ENCODE assay signal across 10 cellular contexts in the genomic region with DNA sequence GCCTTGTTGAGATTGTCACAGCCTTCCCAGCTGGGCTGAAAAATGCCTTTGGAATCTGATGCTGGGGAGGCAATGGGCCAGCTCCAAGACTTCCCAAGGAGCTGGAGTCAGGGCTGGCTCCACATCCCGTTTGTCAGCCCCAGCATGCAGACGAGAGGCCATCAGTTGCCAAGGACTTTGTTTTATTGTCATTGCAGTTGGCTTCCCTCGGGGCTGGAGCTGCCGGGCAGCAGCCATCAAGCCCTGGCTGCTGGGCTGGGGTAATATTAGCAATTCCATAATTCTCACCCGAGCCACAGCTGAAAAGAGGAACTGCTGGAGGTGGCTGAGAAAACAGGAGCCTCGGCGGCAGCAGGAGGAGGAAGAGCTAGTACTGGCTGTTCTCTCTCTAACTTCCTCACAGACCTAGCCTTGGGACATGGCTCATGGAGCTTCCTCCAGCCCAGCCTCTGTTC.
DNase-seq lines count a peak whose midpoint lies in the region; TF ChIP-seq lines count a peak whose summit lies in the region.
"Had no signal": no experiment of that assay in that cellular context is flagged by ENCODE, and none has a peak within 500 bp of the region (broad histone marks: within the 10 kb centered on the region; RNA-seq: fewer than 3 reads in every experiment).

No MANE protein-coding gene starts in this region.

- intact Hi-C loops in posterior vena cava (cut with DNase I) = no loop called here

- no peak overlapping the region for H3K4me3 Mint-ChIP-seq in activated CD4-positive, alpha-beta T cell treated with anti-CD3 and anti-CD28 coated beads, Interleukin-2, amount 10 ng/mL, durations not matched to agents 7 days and 5 days
- H3K4me3 Mint-ChIP-seq: activated naive CD4-positive, alpha-beta T cell treated with anti-CD3 and anti-CD28 coated beads, Interleukin-2, amount 50 U/mL, for 24 hours had no signal

- no peak for TF ChIP-seq CTCF in foreskin fibroblast (IDR thresholded peaks at IDR 0.05; ENCODE audit: low read depth, low read length)

- H3K9me3 Mint-ChIP-seq in activated CD4-positive, alpha-beta T cell treated with anti-CD3 and anti-CD28 coated beads, Interleukin-2, amount 10 ng/mL, durations not matched to agents 7 days and 5 days = no peaks in the 10 kb centered on the region
- H3K9me3 Mint-ChIP-seq: activated naive CD4-positive, alpha-beta T cell treated with anti-CD3 and anti-CD28 coated beads, Interleukin-2, amount 50 U/mL, for 24 hours had no signal

- peak; percentile 29 for DNase-seq in ELF-1 (ENCODE audit: low read depth, low spot score)
- peak; percentile 35 for DNase-seq in RPMI7951 (ENCODE audit: low read depth)
- DNase-seq in foreskin fibroblast = peak; percentile 32 to 63
- peak; percentile 88 for DNase-seq in posterior vena cava (ENCODE audit: low spot score)
- no peak for DNase-seq in activated T-cell treated with anti-CD3 and anti-CD28 coated beads, Interleukin-2, amount 50 U/mL, for 1 hour
- no peak for DNase-seq in HPDE6-E6E7 (ENCODE audit: extremely low spot score)
- DNase-seq in activated gamma-delta T cell (lab: John Stamatoyannopoulos, UW) = no peak
- no peak for DNase-seq in activated CD4-positive, alpha-beta T cell treated with anti-CD3 and anti-CD28 coated beads, Interleukin-2, amount 10 ng/mL, durations not matched to agents 7 days and 5 days
- DNase-seq: NCI-H2171 had no signal

- POLR2A ChIA-PET in activated CD4-positive, alpha-beta T cell treated with anti-CD3 and anti-CD28 coated beads, Interleukin-2, amount 10 ng/mL, durations not matched to agents 7 days and 5 days (lab: Charles Lee) = no interaction called here

- no peaks in the 10 kb centered on the region for H3K27me3 Mint-ChIP-seq in activated CD4-positive, alpha-beta T cell treated with anti-CD3 and anti-CD28 coated beads, Interleukin-2, amount 10 ng/mL, durations not matched to agents 7 days and 5 days
- H3K27me3 Mint-ChIP-seq: activated naive CD4-positive, alpha-beta T cell treated with anti-CD3 and anti-CD28 coated beads, Interleukin-2, amount 50 U/mL, for 24 hours had no signal

- no peak overlapping the region for H3K27ac Mint-ChIP-seq in activated CD4-positive, alpha-beta T cell treated with anti-CD3 and anti-CD28 coated beads, Interleukin-2, amount 10 ng/mL, durations not matched to agents 7 days and 5 days
- H3K27ac Mint-ChIP-seq: activated naive CD4-positive, alpha-beta T cell treated with anti-CD3 and anti-CD28 coated beads, Interleukin-2, amount 50 U/mL, for 24 hours had no signal

- no peak overlapping the region for H3K4me3 ChIP-seq in foreskin fibroblast (ENCODE audit: low read depth in 1 of 2, low read length in 2 of 2)

- CTCF ChIA-PET in activated CD4-positive, alpha-beta T cell treated with anti-CD3 and anti-CD28 coated beads, Interleukin-2, amount 10 ng/mL, durations not matched to agents 7 days and 5 days (lab: Charles Lee) = interaction anchor here (1.3 kb wide), 1 partner anchor 94 kb away, joined by 3 read pairs; no protein-coding TSS in a partner anchor

- no peaks in the 10 kb centered on the region for H3K4me1 Mint-ChIP-seq in activated CD4-positive, alpha-beta T cell treated with anti-CD3 and anti-CD28 coated beads, Interleukin-2, amount 10 ng/mL, durations not matched to agents 7 days and 5 days
- H3K4me1 Mint-ChIP-seq: activated naive CD4-positive, alpha-beta T cell treated with anti-CD3 and anti-CD28 coated beads, Interleukin-2, amount 50 U/mL, for 24 hours had no signal

- H3K36me3 Mint-ChIP-seq in activated CD4-positive, alpha-beta T cell treated with anti-CD3 and anti-CD28 coated beads, Interleukin-2, amount 10 ng/mL, durations not matched to agents 7 days and 5 days (ENCODE audit: low read depth) = no peaks in the 10 kb centered on the region
- H3K36me3 Mint-ChIP-seq: activated naive CD4-positive, alpha-beta T cell treated with anti-CD3 and anti-CD28 coated beads, Interleukin-2, amount 50 U/mL, for 24 hours had no signal

Comparison
In these comparisons a context has a peak if more than half of its experiments do, and no peak if none do; other contexts are left out.
1. DNase-seq: peak in ELF-1 (single experiment), RPMI7951 (single experiment), foreskin fibroblast (2 of 2) and posterior vena cava (single experiment); none in activated T-cell treated with anti-CD3 and anti-CD28 coated beads, Interleukin-2, amount 50 U/mL, for 1 hour (single experiment), HPDE6-E6E7 (single experiment), activated gamma-delta T cell (single experiment) and activated CD4-positive, alpha-beta T cell treated with anti-CD3 and anti-CD28 coated beads, Interleukin-2, amount 10 ng/mL, durations not matched to agents 7 days and 5 days (single experiment).